Comparison of ENCODE assay signal across 9 cellular contexts in the genomic region with DNA sequence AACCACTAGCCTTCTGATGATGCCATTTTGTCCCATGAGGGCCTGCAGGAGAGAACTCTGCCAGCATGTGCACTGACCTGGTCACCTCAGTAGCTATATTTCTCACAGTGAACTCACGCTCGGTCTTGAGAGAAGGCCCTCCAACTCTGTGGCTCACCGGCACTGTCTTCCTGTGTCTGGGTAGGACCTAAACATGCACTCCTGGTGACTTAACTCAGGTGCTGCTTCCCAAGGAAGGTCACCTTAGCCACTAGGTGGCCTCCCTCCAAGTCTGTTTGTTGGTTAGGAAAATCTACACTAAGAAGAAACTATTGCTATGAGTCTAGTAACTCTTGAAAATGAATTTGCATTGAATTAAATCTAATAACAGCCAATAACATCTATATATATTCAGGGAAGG. TPM values are rescaled to one million over a fixed set of nuclear protein-coding genes. Genes with fewer than 3 reads are reported as not detected.
DNase-seq lines count a peak whose midpoint lies in the region; ATAC-seq and TF ChIP-seq lines count a peak whose summit lies in the region.
"Had no signal": no experiment of that assay in that cellular context is flagged by ENCODE, and none has a peak within 500 bp of the region (broad histone marks: within the 10 kb centered on the region; RNA-seq: fewer than 3 reads in every experiment).

No MANE protein-coding gene starts in this region.

- 81 to 83% methylated on average over 3 of the region's 3 CpGs for WGBS in esophagus squamous epithelium, 2 donors
- WGBS in smooth muscle cell (ENCODE audit: low lambda C conversion rate) = 82% methylated on average over 3 of the region's 3 CpGs
- 80 to 87% methylated on average over 3 of the region's 3 CpGs for WGBS in aorta, 2 donors

- TF ChIP-seq POLR2A in esophagus squamous epithelium (IDR thresholded peaks at IDR 0.05) = no peak

- H3K9me2 ChIP-seq in MM.1S (replicated peaks; ENCODE audit: insufficient read depth, low read length) = no peaks in the 10 kb centered on the region

- H3K27me3 ChIP-seq in MM.1S (replicated peaks; ENCODE audit: insufficient read depth, low read length) = no peaks in the 10 kb centered on the region
- no peaks in the 10 kb centered on the region for H3K27me3 ChIP-seq in esophagus squamous epithelium
- no peaks in the 10 kb centered on the region for H3K27me3 ChIP-seq in smooth muscle cell (ENCODE audit: low read depth)
- H3K27me3 ChIP-seq in aorta (ENCODE audit: control insufficient read depth in 1 of 2, insufficient read depth in 2 of 2, low read length in 1 of 2) = no peaks in the 10 kb centered on the region

- DNase-seq in activated CD4-positive, alpha-beta T cell treated with anti-CD3 and anti-CD28 coated beads for 36 hours = peak; percentile 36
- no peak for DNase-seq in activated CD4-positive, alpha-beta T cell treated with anti-CD3 and anti-CD28 coated beads, Interleukin-2, amount 50 U/mL, for 1 hour
- DNase-seq in MM.1S = peak; percentile 64
- no peak for DNase-seq in esophagus squamous epithelium (lab: John Stamatoyannopoulos, UW)
- DNase-seq in smooth muscle cell (lab: John Stamatoyannopoulos, UW; ENCODE audit: unreplicated experiment) = no peak
- no peak for DNase-seq in NCI-H1930 (lab: John Stamatoyannopoulos, UW)
- DNase-seq in aorta = no peak

- no peak overlapping the region for H3K4me3 Mint-ChIP-seq in activated CD4-positive, alpha-beta T cell treated with anti-CD3 and anti-CD28 coated beads for 36 hours

- H3K4me3 ChIP-seq in MM.1S (ENCODE audit: low read length) (no peak overlapping the region), esophagus squamous epithelium (no peak overlapping the region), smooth muscle cell (no peak overlapping the region), aorta (ENCODE audit: low read length in 2 of 2) (no peak overlapping the region)

- H3K4me2 ChIP-seq in MM.1S (ENCODE audit: low read depth, low read length) = no peak overlapping the region
- no peak overlapping the region for H3K4me2 ChIP-seq in smooth muscle cell

- no peak overlapping the region for H3K27ac Mint-ChIP-seq in activated CD4-positive, alpha-beta T cell treated with anti-CD3 and anti-CD28 coated beads for 36 hours

- POLR2A ChIA-PET in activated CD4-positive, alpha-beta T cell treated with anti-CD3 and anti-CD28 coated beads for 36 hours (lab: Charles Lee) = no interaction called here

- CTCF ChIA-PET in activated CD4-positive, alpha-beta T cell treated with anti-CD3 and anti-CD28 coated beads for 36 hours (lab: Charles Lee) = interaction anchor here (0.5 to 7.2 kb wide), 11 partner anchors 18 to 688 kb away, joined by 4 to 99 read pairs (median 19); partner anchors contain the start of genes TLR1, TLR10 and TLR6

- no peaks in the 10 kb centered on the region for H3K9me3 ChIP-seq in MM.1S (replicated peaks; ENCODE audit: insufficient read depth, low read length)
- no peaks in the 10 kb centered on the region for H3K9me3 ChIP-seq in esophagus squamous epithelium
- no peaks in the 10 kb centered on the region for H3K9me3 ChIP-seq in smooth muscle cell (replicated peaks; ENCODE audit: low read depth)
- no peaks in the 10 kb centered on the region for H3K9me3 ChIP-seq in aorta (ENCODE audit: control insufficient read depth, low read length)

- intact Hi-C loops in activated CD4-positive, alpha-beta T cell treated with anti-CD3 and anti-CD28 coated beads for 36 hours (cut with DNase I, micrococcal nuclease) = loop anchor here in 1 of 2 experiments (2.0 kb wide), 1 partner anchor 47 kb away; the partner anchor contains the start of gene TLR1
- intact Hi-C loops in esophagus squamous epithelium (cut with DNase I) = no loop called here
- intact Hi-C loops in aorta (cut with DNase I) = loop anchor here (5.0 to 10.0 kb wide), 2 partner anchors 99 to 377 kb away; partner anchors contain the start of gene TLR6 (in 1 of the 2)

- H3K9ac ChIP-seq in MM.1S (ENCODE audit: low read length) (no peak overlapping the region), smooth muscle cell (ENCODE audit: low read depth) (no peak overlapping the region)

- H4K20me1 ChIP-seq in MM.1S (ENCODE audit: insufficient read depth, low read length) (no peaks in the 10 kb centered on the region), smooth muscle cell (ENCODE audit: low read depth) (no peaks in the 10 kb centered on the region)

- peak; percentile 21 for ATAC-seq in activated CD4-positive, alpha-beta T cell treated with anti-CD3 and anti-CD28 coated beads for 36 hours
- ATAC-seq in GM18861 (IDR thresholded peaks at IDR 0.05; ENCODE audit: unreplicated experiment) (no peak), aorta (ENCODE audit: low FRiP score) (no peak)

- H3K79me2 ChIP-seq in MM.1S (ENCODE audit: low read length) (no peaks in the 10 kb centered on the region), smooth muscle cell (ENCODE audit: low read depth) (no peaks in the 10 kb centered on the region)

- H2AFZ ChIP-seq in MM.1S (ENCODE audit: low read length) (no peak overlapping the region), smooth muscle cell (ENCODE audit: low read depth) (no peak overlapping the region)

- H3K27ac ChIP-seq in MM.1S (ENCODE audit: low read length) (no peak overlapping the region), esophagus squamous epithelium (no peak overlapping the region), smooth muscle cell (ENCODE audit: low read depth) (no peak overlapping the region), aorta (ENCODE audit: low read depth in 1 of 2, low read length in 2 of 2) (no peak overlapping the region)

- H3K36me3 ChIP-seq in MM.1S (replicated peaks; ENCODE audit: insufficient read depth, low read length) (no peaks in the 10 kb centered on the region), esophagus squamous epithelium (no peaks in the 10 kb centered on the region), smooth muscle cell (ENCODE audit: low read depth) (no peaks in the 10 kb centered on the region), aorta (ENCODE audit: control insufficient read depth in 1 of 2, insufficient read depth in 2 of 2, low read length in 1 of 2) (no peaks in the 10 kb centered on the region)

- TF ChIP-seq CTCF in MM.1S (IDR thresholded peaks at IDR 0.05; ENCODE audit: low read length) (peak; percentile 60), esophagus squamous epithelium (IDR thresholded peaks at IDR 0.05) (peak; percentile 22 to 52 (median 24)), smooth muscle cell (IDR thresholded peaks at IDR 0.05; ENCODE audit: borderline replicate concordance, insufficient read depth, poor library complexity, severe bottlenecking) (peak; percentile 31)

- H3F3A ChIP-seq in MM.1S (ENCODE audit: insufficient read depth, low read length) = 0 out of 2 replicates have a peak, but pooled peaks cover under 1% of the 10 kb centered on the region
- H3F3A ChIP-seq in smooth muscle cell (ENCODE audit: low read depth) = peaks cover under 1% of the 10 kb centered on the region

- H3K9me3 Mint-ChIP-seq in activated CD4-positive, alpha-beta T cell treated with anti-CD3 and anti-CD28 coated beads for 36 hours (ENCODE audit: low read depth) = no peaks in the 10 kb centered on the region

- no peaks in the 10 kb centered on the region for H3K4me1 ChIP-seq in MM.1S (ENCODE audit: low read length)
- H3K4me1 ChIP-seq in esophagus squamous epithelium = peaks cover 0 to 14% (median 6%) of the 10 kb centered on the region in 3 donors
- H3K4me1 ChIP-seq in smooth muscle cell (ENCODE audit: low read depth) = peaks cover 3% of the 10 kb centered on the region
- no peaks in the 10 kb centered on the region for H3K4me1 ChIP-seq in aorta (ENCODE audit: control insufficient read depth in 1 of 2, insufficient read depth in 2 of 2, low read length in 2 of 2)

- peaks cover 15% of the 10 kb centered on the region for H3K4me1 Mint-ChIP-seq in activated CD4-positive, alpha-beta T cell treated with anti-CD3 and anti-CD28 coated beads for 36 hours

- H3K27me3 Mint-ChIP-seq in activated CD4-positive, alpha-beta T cell treated with anti-CD3 and anti-CD28 coated beads for 36 hours = no peaks in the 10 kb centered on the region

- H3K36me3 Mint-ChIP-seq in activated CD4-positive, alpha-beta T cell treated with anti-CD3 and anti-CD28 coated beads for 36 hours (ENCODE audit: low read depth) = no peaks in the 10 kb centered on the region

RNA-seq across cellular contexts. Expression of gene TLR10, which starts 24.8 kb away (rescaled TPM):
- total RNA-seq in activated CD4-positive, alpha-beta T cell treated with anti-CD3 and anti-CD28 coated beads for 36 hours = not detected
- total RNA-seq in esophagus squamous epithelium (under 1 TPM in 3 of 4 donors, not detected in 1; 0.09 to 0.38 (median 0.38) TPM), smooth muscle cell (not detected in 2 replicates), aorta (1 to 10 TPM in 1 of 2 donors, under 1 TPM in 1; 0.32 to 1.1 TPM)
- polyA plus RNA-seq in smooth muscle cell (not detected in 2 replicates), aorta (not detected)
- total RNA-seq: lung microvascular endothelial cell had no signal

RNA-seq across cellular contexts. Expression of gene TLR1, which starts 46.6 kb away (rescaled TPM):
- total RNA-seq in activated CD4-positive, alpha-beta T cell treated with anti-CD3 and anti-CD28 coated beads for 36 hours = 1 to 10 TPM; 1.5 to 1.7 TPM
- 10 to 100 TPM in 2 of 4 donors, 1 to 10 TPM in 2; 2.5 to 11.3 (median 10.3) TPM for total RNA-seq in esophagus squamous epithelium
- total RNA-seq in smooth muscle cell = 2.0 and 8.4 TPM in 2 replicates
- 0.54 and 0.99 TPM in 2 replicates for polyA plus RNA-seq in smooth muscle cell
- 10 to 100 TPM; 18.1 to 29.7 TPM for total RNA-seq in aorta
- 1 to 10 TPM; 1.1 to 4.5 TPM for polyA plus RNA-seq in aorta

Comparison
In these comparisons a context has a peak if more than half of its experiments do, and no peak if none do; other contexts are left out.
1. DNase-seq: peak in activated CD4-positive, alpha-beta T cell treated with anti-CD3 and anti-CD28 coated beads for 36 hours (single experiment) and MM.1S (single experiment); none in activated CD4-positive, alpha-beta T cell treated with anti-CD3 and anti-CD28 coated beads, Interleukin-2, amount 50 U/mL, for 1 hour (single experiment), esophagus squamous epithelium (single experiment), smooth muscle cell (single experiment), NCI-H1930 (0 of 2) and aorta (0 of 2).
2. Peak in every context shown above with its lines, with median percentiles within 50 percentile points of each other: CTCF ChIP-seq.